In the genomic region with DNA sequence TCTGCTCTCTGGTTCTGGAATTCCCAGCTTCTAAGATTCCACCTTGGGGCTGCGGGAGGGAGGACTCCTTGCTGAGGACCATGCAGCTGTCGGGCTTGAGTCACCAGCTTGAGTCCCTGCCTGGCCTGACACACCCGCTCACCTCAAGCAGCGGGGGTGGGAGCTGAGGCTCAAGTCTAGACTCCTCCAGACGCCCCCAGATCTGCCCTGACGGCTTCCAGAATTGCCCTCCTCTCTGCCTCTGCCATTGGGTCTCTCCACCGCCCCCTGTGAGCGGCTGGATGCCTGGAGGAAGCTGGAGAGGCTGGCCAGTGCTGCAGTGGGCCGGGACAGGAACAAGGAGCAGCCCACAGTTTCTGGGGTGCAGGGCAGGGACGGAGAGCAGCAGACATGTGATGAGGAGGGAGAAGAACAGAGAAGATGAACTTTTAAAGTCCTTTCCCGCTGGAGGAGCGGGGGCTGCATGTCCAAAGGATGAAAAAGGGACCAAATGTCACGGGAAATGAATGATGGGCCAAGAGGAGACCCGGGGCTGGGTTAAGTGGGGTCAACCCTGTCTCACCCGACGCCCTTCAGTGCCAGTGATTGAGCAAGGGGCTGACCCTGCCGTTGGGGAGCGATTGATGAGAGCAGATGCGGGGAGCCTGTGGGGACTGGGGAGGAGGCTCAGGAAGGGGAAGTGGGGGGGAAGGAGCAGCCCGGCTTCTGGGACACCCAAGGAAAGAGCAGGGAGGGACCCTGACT, we compare ENCODE assay signal across 11 cellular contexts.
DNase-seq lines count a peak whose midpoint lies in the region; ATAC-seq and TF ChIP-seq lines count a peak whose summit lies in the region.
"Had no signal": no experiment of that assay in that cellular context is flagged by ENCODE, and none has a peak within 500 bp of the region (broad histone marks: within the 10 kb centered on the region; RNA-seq: fewer than 3 reads in every experiment).

No MANE protein-coding gene starts in this region.

- DNase-seq in AG09319 (ENCODE audit: extremely low read depth, low read depth) (no peak), HK-2 (ENCODE audit: unreplicated experiment) (peak; percentile 63), astrocyte of the spinal cord (ENCODE audit: low read depth, low spot score) (peak; percentile 31), left kidney (ENCODE audit: low read depth, low spot score) (peak; percentile 79), NCI-H2029 (lab: John Stamatoyannopoulos, UW) (no peak), NCI-H1048 (lab: John Stamatoyannopoulos, UW) (no peak), germinal center (ENCODE audit: low spot score) (no peak)
- DNase-seq: midbrain; NCI-H524 treated with DMSO at 0.1 percent for 48 hours; stimulated activated CD4-positive, alpha-beta T cell treated with anti-CD3 and anti-CD28 coated beads, Interleukin-2, amount 100 ng/mL, for 48 hours had no signal

- in situ Hi-C loops in astrocyte of the spinal cord (cut with HindIII; ENCODE audit: low sequenced_read_pairs), result no loop called here

- no peak overlapping the region for H3K4me3 ChIP-seq in astrocyte of the spinal cord (ENCODE audit: low read depth, low read length)

- ATAC-seq in GM21528 (IDR thresholded peaks at IDR 0.05; ENCODE audit: low FRiP score, unreplicated experiment), result no peak

- TF ChIP-seq CTCF in AG09319 (IDR thresholded peaks at IDR 0.05; ENCODE audit: low read depth, low read length) (peak; percentile 28), astrocyte of the spinal cord (IDR thresholded peaks at IDR 0.05; ENCODE audit: low read depth, low read length) (peak; percentile 27)

Comparison
In these comparisons a context has a peak if more than half of its experiments do, and no peak if none do; other contexts are left out.
1. DNase-seq: peak in HK-2 (single experiment), astrocyte of the spinal cord (single experiment) and left kidney (single experiment); none in AG09319 (single experiment), NCI-H2029 (single experiment), NCI-H1048 (single experiment) and germinal center (single experiment).